Comparison of ENCODE assay signal across 1 cellular context in genomic region chr13:43023244-43023931, GRCh38.
TF ChIP-seq lines count a peak whose summit lies in the region.

TSS of gene DNAJC15 (plus strand) at chr13:43023586. CDS start at chr13:43023627, 41 bp downstream.

TF ChIP-seq in GM12878, 131 proteins besides CTCF, POLR2A, EP300 and RAD21 (continued from another document):
- TF ChIP-seq TCF3 (IDR thresholded peaks at IDR 0.05; ENCODE audit: borderline replicate concordance, insufficient read depth, low read depth, low read length) (0 out of 2 replicates have a peak, but pooled peaks have one; percentile 16), SUZ12 (IDR thresholded peaks at IDR 0.05; ENCODE audit: unreplicated experiment) (no peak), ZNF217 (IDR thresholded peaks at IDR 0.05) (peak; percentile 27; the same call in 1 of the 2 replicates), HDAC2 (IDR thresholded peaks at IDR 0.05) (no peak), ZNF207 (IDR thresholded peaks at IDR 0.05; ENCODE audit: borderline replicate concordance) (0 out of 2 replicates have a peak, but pooled peaks have one; percentile 8), CBX5 (IDR thresholded peaks at IDR 0.05; ENCODE audit: low read depth) (peak; percentile 71; the same call in 1 of the 2 replicates), KDM1A (IDR thresholded peaks at IDR 0.05; ENCODE audit: borderline replicate concordance) (no peak), YBX1 (IDR thresholded peaks at IDR 0.05) (no peak), SP1 (IDR thresholded peaks at IDR 0.05; ENCODE audit: low read depth, low read length) (no peak), MEF2B (IDR thresholded peaks at IDR 0.05; ENCODE audit: partially characterized antibody, poor library complexity, severe bottlenecking) (no peak), RELA (IDR thresholded peaks at IDR 0.05; ENCODE audit: borderline replicate concordance, partially characterized antibody) (no peak), ZSCAN29 (IDR thresholded peaks at IDR 0.05) (no peak), SMC3 (IDR thresholded peaks at IDR 0.05; ENCODE audit: borderline replicate concordance, low read length) (no peak), SKIL (IDR thresholded peaks at IDR 0.05; ENCODE audit: low read depth, poor library complexity, severe bottlenecking) (peak; percentile 10), GATAD2B (conservative IDR thresholded peaks at IDR 0.05; ENCODE audit: low read depth) (peak; percentile 67; the same call in 1 of the 2 replicates)
TF ChIP-seq in GM12878: peak in this region for 44.
